ENCODE assay signal across 20 cellular contexts in the genomic region with DNA sequence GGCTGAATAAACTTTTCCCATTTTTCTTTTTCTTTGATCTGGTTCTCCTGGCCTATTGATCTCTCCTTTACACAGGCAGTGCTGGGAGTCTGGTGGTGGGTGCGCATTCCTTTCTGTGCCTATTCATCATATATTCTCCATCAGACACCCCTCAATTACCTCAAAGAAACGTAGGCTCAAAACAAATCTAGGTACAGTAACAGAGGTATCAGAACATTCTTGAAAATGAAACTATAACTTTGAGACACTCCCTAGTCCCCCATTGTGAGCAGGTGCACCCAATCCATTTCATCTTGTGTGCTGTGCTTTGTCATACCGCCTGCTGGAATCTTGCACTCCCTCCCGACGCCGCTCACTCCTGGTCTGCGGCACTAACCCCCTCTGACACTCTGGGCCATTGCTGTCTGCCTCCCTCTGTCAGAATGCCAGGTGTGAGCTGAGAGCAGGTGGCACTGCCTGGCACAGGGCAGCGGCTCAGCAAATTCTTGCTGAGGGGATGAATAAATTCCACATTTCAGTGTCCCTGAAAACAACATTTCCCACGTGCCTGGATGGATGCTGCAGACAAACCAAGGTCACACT.
"Had no signal": no experiment of that assay in that cellular context is flagged by ENCODE, and none has a peak within 500 bp of the region (broad histone marks: within the 10 kb centered on the region; RNA-seq: fewer than 3 reads in every experiment).

No MANE protein-coding gene starts in this region.

- H3K27me3 ChIP-seq: gastroesophageal sphincter, neutrophil, thyroid gland had no signal

- H3K9ac ChIP-seq: parathyroid adenoma had no signal

- DNase-seq: activated CD8-positive, alpha-beta memory T cell treated with anti-CD3 and anti-CD28 coated beads, Interleukin-2, amount 50 U/mL, for 48 hours; activated naive CD4-positive, alpha-beta T cell treated with Interleukin-2 at 50 U/mL for 16 hours; activated naive CD8-positive, alpha-beta T cell treated with anti-CD3 and anti-CD28 coated beads for 36 hours; activated T-cell treated with anti-CD3 and anti-CD28 coated beads, Interleukin-2, amount 50 U/mL, for 48 hours; cortex of kidney; endodermal cell; esophagus squamous epithelium; heart left ventricle; left ventricle myocardium superior; mammary epithelial cell; midbrain; stimulated activated CD4-positive, alpha-beta T cell treated with anti-CD3 and anti-CD28 coated beads, Interleukin-4, amount 100 ng/mL, for 4 hours; stimulated activated naive CD8-positive, alpha-beta T cell treated with anti-CD3 and anti-CD28 coated beads, Interleukin-15, Interleukin-2, amounts not matched to agents 100 U/mL and 50 U/mL, for 24 hours; T-cell; thyroid gland had no signal

- H3K27ac ChIP-seq: breast epithelium, esophagus squamous epithelium, gastroesophageal sphincter, heart left ventricle, neutrophil, parathyroid adenoma, thyroid gland, VCaP had no signal

- H3K4me3 ChIP-seq: breast epithelium, esophagus squamous epithelium, gastroesophageal sphincter, heart left ventricle, thyroid gland had no signal

- H3K36me3 ChIP-seq: breast epithelium, esophagus squamous epithelium, gastroesophageal sphincter, heart left ventricle, neutrophil, thyroid gland had no signal

- H3K4me1 ChIP-seq: breast epithelium, esophagus squamous epithelium, gastroesophageal sphincter, heart left ventricle, parathyroid adenoma, thyroid gland had no signal

- H3K9me3 ChIP-seq: neutrophil, thyroid gland had no signal
